Comparison of ENCODE assay signal across 10 cellular contexts in genomic region chr10:101489355-101489754, GRCh38.
DNase-seq lines count a peak whose midpoint lies in the region; ATAC-seq and TF ChIP-seq lines count a peak whose summit lies in the region.
"Had no signal": no experiment of that assay in that cellular context is flagged by ENCODE, and none has a peak within 500 bp of the region (broad histone marks: within the 10 kb centered on the region; RNA-seq: fewer than 3 reads in every experiment).

No MANE protein-coding gene starts in this region.

- DNase-seq in ELR (ENCODE audit: low read depth) (peak; percentile 27), M059J (ENCODE audit: low read depth) (peak; percentile 32), NCI-H774 (lab: John Stamatoyannopoulos, UW) (peak; percentile 39), fibroblast of gingiva (ENCODE audit: low read depth) (peak; percentile 48), activated gamma-delta T cell treated with Interleukin-2 at 50 U/mL for 16 hours (no peak), HFFc6 (no peak)
- DNase-seq in activated CD4-positive, alpha-beta T cell treated with anti-CD3 and anti-CD28 coated beads for 1 hour = no peak
- DNase-seq: CD8-positive, alpha-beta T cell; transverse colon had no signal

- no peak for ATAC-seq in GM21528 (IDR thresholded peaks at IDR 0.05; ENCODE audit: low FRiP score, unreplicated experiment)
- ATAC-seq: CD8-positive, alpha-beta T cell had no signal

- no peak overlapping the region for H3K27ac Mint-ChIP-seq in HFFc6
- H3K27ac Mint-ChIP-seq: CD8-positive, alpha-beta T cell had no signal

- peaks cover 11% of the 10 kb centered on the region for H3K4me1 Mint-ChIP-seq in HFFc6 (ENCODE audit: low read depth)

- H3K27me3 Mint-ChIP-seq in HFFc6 (ENCODE audit: insufficient read depth) = no peaks in the 10 kb centered on the region

- H3K36me3 Mint-ChIP-seq in HFFc6 (ENCODE audit: low read depth) = no peaks in the 10 kb centered on the region

- H3K4me3 Mint-ChIP-seq in HFFc6 = no peak overlapping the region
- H3K4me3 Mint-ChIP-seq: CD8-positive, alpha-beta T cell had no signal

- no peak for TF ChIP-seq CTCF in HFFc6 (IDR thresholded peaks at IDR 0.05)

- H3K9me3 Mint-ChIP-seq in HFFc6 = no peaks in the 10 kb centered on the region
- H3K9me3 Mint-ChIP-seq: CD8-positive, alpha-beta T cell had no signal

Comparison
In these comparisons a context has a peak if more than half of its experiments do, and no peak if none do; other contexts are left out.
1. DNase-seq: peak in ELR (single experiment), M059J (single experiment), NCI-H774 (single experiment) and fibroblast of gingiva (single experiment); none in activated gamma-delta T cell treated with Interleukin-2 at 50 U/mL for 16 hours (single experiment), HFFc6 (single experiment) and activated CD4-positive, alpha-beta T cell treated with anti-CD3 and anti-CD28 coated beads for 1 hour (single experiment).